ENCODE assay signal across 1 cellular context in genomic region chr4:25174674-25175073, GRCh38.
TF ChIP-seq lines count a peak whose summit lies in the region.

No MANE protein-coding gene starts in this region.

TF ChIP-seq in K562, 482 proteins besides CTCF, POLR2A, EP300 and RAD21:
- no peak for TF ChIP-seq ZC3H11A (IDR thresholded peaks at IDR 0.05; ENCODE audit: low read depth, low read length)
- no peak for TF ChIP-seq TAF15 (IDR thresholded peaks at IDR 0.05; ENCODE audit: low read depth, low read length)
- TF ChIP-seq XRCC5 (IDR thresholded peaks at IDR 0.05; ENCODE audit: low read depth, low read length) = no peak
- TF ChIP-seq ATF1 (CRISPR knock-in tag; IDR thresholded peaks at IDR 0.05) = no peak
- no peak for TF ChIP-seq ATF1 (tag; IDR thresholded peaks at IDR 0.05)
